Comparison of ENCODE assay signal across 30 cellular contexts in genomic region chr17:83071365-83071764, GRCh38. TPM values are rescaled to one million over a fixed set of nuclear protein-coding genes. Genes with fewer than 3 reads are reported as not detected.
A peak's percentile ranks its signal among the peaks of the same experiment; 100 is the strongest.
DNase-seq lines count a peak whose midpoint lies in the region; ATAC-seq, FAIRE-seq and TF ChIP-seq lines count a peak whose summit lies in the region.
"Had no signal": no experiment of that assay in that cellular context is flagged by ENCODE, and none has a peak within 500 bp of the region (broad histone marks: within the 10 kb centered on the region; RNA-seq: fewer than 3 reads in every experiment).

No MANE protein-coding gene starts in this region.

- peaks cover 0 to 35% (median 20%) of the 10 kb centered on the region in 4 donors for H3K4me1 Mint-ChIP-seq in CD4-positive, CD25-positive, alpha-beta regulatory T cell
- peaks cover 25% of the 10 kb centered on the region for H3K4me1 Mint-ChIP-seq in activated T-helper 2 cell treated with anti-CD3 and anti-CD28 coated beads, Interferon-gamma antibody, Interleukin-2, Interleukin-4, amounts not matched to agents 10 μg/mL and 5 μg/mL and 100 μg/mL, durations not matched to agents 14 hours and 24 hours and 36 hours (ENCODE audit: low read depth)
- peaks cover 33% of the 10 kb centered on the region for H3K4me1 Mint-ChIP-seq in stimulated activated effector memory CD8-positive, alpha-beta T cell treated with anti-CD3 and anti-CD28 coated beads, Interleukin-12 subunit alpha, Interleukin-12 subunit beta, amount 100 ng/mL, for 72 hours
- H3K4me1 Mint-ChIP-seq in progenitor cell of endocrine pancreas (ENCODE audit: low read depth), result peaks cover 1% of the 10 kb centered on the region

- no TSS peak for BruUV-seq in HepG2 (replicated peaks; lab: Mats Ljungman, UMichigan)

- H3K4me3 ChIP-seq in HepG2 (replicated peaks in 1 of 3; ENCODE audit: insufficient read depth in 1 of 3, low read depth in 2 of 3, low read length in 3 of 3) (no peak overlapping the region), right lobe of liver (no peak overlapping the region)
- H3K4me3 ChIP-seq in CD4-positive, CD25-positive, alpha-beta regulatory T cell (ENCODE audit: low read depth, low read length), result no peak overlapping the region
- H3K4me3 ChIP-seq: GM12878, Peyer's patch, SK-N-MC had no signal

- H3K4me2 ChIP-seq in HepG2 (ENCODE audit: low read depth, low read length), result no peak overlapping the region
- H3K4me2 ChIP-seq: KMS-11 had no signal

- peaks cover 40 to 87% of the 10 kb centered on the region in 2 experiments for H3K27me3 ChIP-seq in HepG2 (ENCODE audit: control insufficient read depth in 1 of 2, insufficient read depth in 2 of 2, low read length in 2 of 2)
- no peaks in the 10 kb centered on the region for H3K27me3 ChIP-seq in right lobe of liver
- H3K27me3 ChIP-seq in CD4-positive, CD25-positive, alpha-beta regulatory T cell (ENCODE audit: control insufficient read depth, insufficient read depth, low read length), result no peaks in the 10 kb centered on the region
- H3K27me3 ChIP-seq: Peyer's patch had no signal

- no peak overlapping the region for H2AFZ ChIP-seq in HepG2 (ENCODE audit: low read length)

- H3K9me3 ChIP-seq in HepG2 (ENCODE audit: low read length), result no peaks in the 10 kb centered on the region
- no peaks in the 10 kb centered on the region for H3K9me3 ChIP-seq in right lobe of liver
- H3K9me3 ChIP-seq in CD4-positive, CD25-positive, alpha-beta regulatory T cell (ENCODE audit: control insufficient read depth in 2 of 2, low read length in 2 of 2), result no peaks in the 10 kb centered on the region
- H3K9me3 ChIP-seq: Peyer's patch had no signal

- no peak for TF ChIP-seq EP300 in HepG2 (IDR thresholded peaks at IDR 0.05; ENCODE audit: low read depth in 2 of 2, low read length in 2 of 2)
- TF ChIP-seq EP300 in HepG2 (CRISPR knock-in tag; IDR thresholded peaks at IDR 0.05; ENCODE audit: borderline replicate concordance), result no peak

- H3K27ac ChIP-seq in HepG2 (ENCODE audit: extremely low read length, insufficient read depth, low read length) (no peak overlapping the region), right lobe of liver (no peak overlapping the region)
- H3K27ac ChIP-seq in CD4-positive, CD25-positive, alpha-beta regulatory T cell (ENCODE audit: insufficient read depth, low read length, poor library complexity, severe bottlenecking), result no peak overlapping the region
- H3K27ac ChIP-seq: KMS-11, Peyer's patch, SK-N-MC had no signal

- in situ Hi-C loops in HepG2 (cut with HindIII; ENCODE audit: extremely low pct_ligation_motif_present, low pct_unique_long_range_greater_than_20kb), result no loop called here

- ATAC-seq in HepG2 (no peak), right lobe of liver (no peak)
- no peak for ATAC-seq in CD4-positive, CD25-positive, alpha-beta regulatory T cell (ENCODE audit: low read depth in 2 of 2)
- no peak for ATAC-seq in stimulated activated effector memory CD8-positive, alpha-beta T cell treated with anti-CD3 and anti-CD28 coated beads, Interleukin-12 subunit alpha, Interleukin-12 subunit beta, amount 100 ng/mL, for 72 hours
- ATAC-seq: GM12878 had no signal

- H3K4me3 Mint-ChIP-seq in CD4-positive, CD25-positive, alpha-beta regulatory T cell, result peak overlapping the region in 2 of 4 donors; percentile 20 to 41
- H3K4me3 Mint-ChIP-seq in activated T-helper 2 cell treated with anti-CD3 and anti-CD28 coated beads, Interferon-gamma antibody, Interleukin-2, Interleukin-4, amounts not matched to agents 10 μg/mL and 5 μg/mL and 100 μg/mL, durations not matched to agents 14 hours and 24 hours and 36 hours (ENCODE audit: low read depth), result no peak overlapping the region
- no peak overlapping the region for H3K4me3 Mint-ChIP-seq in stimulated activated effector memory CD8-positive, alpha-beta T cell treated with anti-CD3 and anti-CD28 coated beads, Interleukin-12 subunit alpha, Interleukin-12 subunit beta, amount 100 ng/mL, for 72 hours
- H3K4me3 Mint-ChIP-seq in progenitor cell of endocrine pancreas (ENCODE audit: low read depth), result no peak overlapping the region
- H3K4me3 Mint-ChIP-seq: IgD-negative memory B cell had no signal

- POLR2A ChIA-PET in HepG2 (lab: Yijun Ruan, JAX), result no interaction called here

- no peaks in the 10 kb centered on the region; the same call in 1 of the 2 replicates for H4K20me1 ChIP-seq in HepG2 (ENCODE audit: insufficient read depth, low read length)

- peaks cover 4% of the 10 kb centered on the region for H3K27me3 Mint-ChIP-seq in CD4-positive, CD25-positive, alpha-beta regulatory T cell
- peaks cover 5% of the 10 kb centered on the region for H3K27me3 Mint-ChIP-seq in activated T-helper 2 cell treated with anti-CD3 and anti-CD28 coated beads, Interferon-gamma antibody, Interleukin-2, Interleukin-4, amounts not matched to agents 10 μg/mL and 5 μg/mL and 100 μg/mL, durations not matched to agents 14 hours and 24 hours and 36 hours (ENCODE audit: low read depth)
- H3K27me3 Mint-ChIP-seq in progenitor cell of endocrine pancreas, result peaks cover 16% of the 10 kb centered on the region
- H3K27me3 Mint-ChIP-seq: CD8-positive, alpha-beta memory T cell had no signal

- no peak for TF ChIP-seq RAD21 in HepG2 (CRISPR knock-in tag; IDR thresholded peaks at IDR 0.05)

- peak overlapping the region in 2 of 3 donors; percentile 74 to 92 for H3K27ac Mint-ChIP-seq in CD4-positive, CD25-positive, alpha-beta regulatory T cell
- H3K27ac Mint-ChIP-seq in activated T-helper 2 cell treated with anti-CD3 and anti-CD28 coated beads, Interferon-gamma antibody, Interleukin-2, Interleukin-4, amounts not matched to agents 10 μg/mL and 5 μg/mL and 100 μg/mL, durations not matched to agents 14 hours and 24 hours and 36 hours, result peak overlapping the region; percentile 22
- peak overlapping the region; percentile 58 for H3K27ac Mint-ChIP-seq in stimulated activated effector memory CD8-positive, alpha-beta T cell treated with anti-CD3 and anti-CD28 coated beads, Interleukin-12 subunit alpha, Interleukin-12 subunit beta, amount 100 ng/mL, for 72 hours
- no peak overlapping the region for H3K27ac Mint-ChIP-seq in progenitor cell of endocrine pancreas

- no peak overlapping the region for H3K9ac ChIP-seq in HepG2 (ENCODE audit: insufficient read depth, low read depth, low read length)
- H3K9ac ChIP-seq: KMS-11 had no signal

- H3K9me3 Mint-ChIP-seq in CD4-positive, CD25-positive, alpha-beta regulatory T cell, result no peaks in the 10 kb centered on the region
- H3K9me3 Mint-ChIP-seq in activated T-helper 2 cell treated with anti-CD3 and anti-CD28 coated beads, Interferon-gamma antibody, Interleukin-2, Interleukin-4, amounts not matched to agents 10 μg/mL and 5 μg/mL and 100 μg/mL, durations not matched to agents 14 hours and 24 hours and 36 hours, result no peaks in the 10 kb centered on the region
- H3K9me3 Mint-ChIP-seq in stimulated activated effector memory CD8-positive, alpha-beta T cell treated with anti-CD3 and anti-CD28 coated beads, Interleukin-12 subunit alpha, Interleukin-12 subunit beta, amount 100 ng/mL, for 72 hours, result no peaks in the 10 kb centered on the region
- H3K9me3 Mint-ChIP-seq in progenitor cell of endocrine pancreas (ENCODE audit: low read depth), result no peaks in the 10 kb centered on the region
- H3K9me3 Mint-ChIP-seq: CD8-positive, alpha-beta memory T cell; IgD-negative memory B cell had no signal

- H3K79me2 ChIP-seq in HepG2 (ENCODE audit: insufficient read depth, low read length), result no peaks in the 10 kb centered on the region

- no peak for FAIRE-seq in HepG2 (lab: Jason Lieb, UNC)
- FAIRE-seq: A204.1, GM12878, H1 had no signal

- H3K4me1 ChIP-seq in HepG2 (ENCODE audit: insufficient read depth, low read length) (no peaks in the 10 kb centered on the region), right lobe of liver (no peaks in the 10 kb centered on the region)
- peaks cover 37% of the 10 kb centered on the region for H3K4me1 ChIP-seq in CD4-positive, CD25-positive, alpha-beta regulatory T cell (ENCODE audit: control insufficient read depth, insufficient read depth, low read length, poor library complexity, severe bottlenecking)

- H3K36me3 ChIP-seq in HepG2 (replicated peaks in 1 of 2; ENCODE audit: control insufficient read depth in 1 of 2, insufficient read depth in 2 of 2, low read length in 2 of 2), result no peaks in the 10 kb centered on the region
- no peaks in the 10 kb centered on the region for H3K36me3 ChIP-seq in right lobe of liver
- no peaks in the 10 kb centered on the region for H3K36me3 ChIP-seq in CD4-positive, CD25-positive, alpha-beta regulatory T cell (ENCODE audit: control insufficient read depth, insufficient read depth, low read length)
- H3K36me3 ChIP-seq: Peyer's patch had no signal

- TF ChIP-seq CTCF in HepG2 (CRISPR knock-in tag; IDR thresholded peaks at IDR 0.05) (no peak), right lobe of liver (IDR thresholded peaks at IDR 0.05) (no peak), progenitor cell of endocrine pancreas (IDR thresholded peaks at IDR 0.05; ENCODE audit: unreplicated experiment) (no peak)

- no peak for DNase-seq in HepG2 (ENCODE audit: low spot score)
- no peak for DNase-seq in right lobe of liver
- no peak for DNase-seq in CD4-positive, CD25-positive, alpha-beta regulatory T cell
- DNase-seq in activated T-helper 2 cell treated with anti-CD3 and anti-CD28 coated beads, Interferon-gamma antibody, Interleukin-2, Interleukin-4, amounts not matched to agents 10 μg/mL and 5 μg/mL and 100 μg/mL, durations not matched to agents 14 hours and 24 hours and 36 hours (ENCODE audit: low spot score), result no peak
- DNase-seq in stimulated activated effector memory CD8-positive, alpha-beta T cell treated with anti-CD3 and anti-CD28 coated beads, Interleukin-12 subunit alpha, Interleukin-12 subunit beta, amount 100 ng/mL, for 72 hours (ENCODE audit: low spot score in 2 of 2), result no peak
- DNase-seq in kidney glomerular epithelial cell (lab: John Stamatoyannopoulos, UW), result no peak
- DNase-seq in progenitor cell of endocrine pancreas (ENCODE audit: low spot score, unreplicated experiment), result no peak
- DNase-seq: C1 segment of cervical spinal cord, DMS 273 treated with DMSO at 0.1 percent for 48 hours, DMS79, EL, GDM1, HCEC 1CT, NCI-H1048, NCI-H1417 treated with DMSO at 0.1 percent for 48 hours, NCI-H187, NCI-H2081 treated with DMSO at 0.1 percent for 48 hours, NCI-H2171, NCI-H226, NCI-H510A, NCI-H69, Peyer's patch, SIG-M5 had no signal

- CTCF ChIA-PET in HepG2 (lab: Yijun Ruan, JAX; ENCODE audit: low intra/inter-chr PET ratio, low total read pairs), result no interaction called here

- intact Hi-C loops in HepG2 (cut with micrococcal nuclease; ENCODE audit: unreplicated experiment) (no loop called here), right lobe of liver (cut with DNase I) (no loop called here)
- intact Hi-C loops in activated T-helper 2 cell treated with anti-CD3 and anti-CD28 coated beads, Interferon-gamma antibody, Interleukin-2, Interleukin-4, amounts not matched to agents 10 μg/mL and 5 μg/mL and 100 μg/mL, durations not matched to agents 14 hours and 24 hours and 36 hours (cut with micrococcal nuclease), result no loop called here

- no peaks in the 10 kb centered on the region for H3K36me3 Mint-ChIP-seq in CD4-positive, CD25-positive, alpha-beta regulatory T cell
- no peaks in the 10 kb centered on the region for H3K36me3 Mint-ChIP-seq in activated T-helper 2 cell treated with anti-CD3 and anti-CD28 coated beads, Interferon-gamma antibody, Interleukin-2, Interleukin-4, amounts not matched to agents 10 μg/mL and 5 μg/mL and 100 μg/mL, durations not matched to agents 14 hours and 24 hours and 36 hours (ENCODE audit: low read depth)
- H3K36me3 Mint-ChIP-seq in stimulated activated effector memory CD8-positive, alpha-beta T cell treated with anti-CD3 and anti-CD28 coated beads, Interleukin-12 subunit alpha, Interleukin-12 subunit beta, amount 100 ng/mL, for 72 hours, result peaks cover 6% of the 10 kb centered on the region
- no peaks in the 10 kb centered on the region for H3K36me3 Mint-ChIP-seq in progenitor cell of endocrine pancreas (ENCODE audit: insufficient read depth)
- H3K36me3 Mint-ChIP-seq: CD8-positive, alpha-beta memory T cell; IgD-negative memory B cell had no signal

- TF ChIP-seq POLR2A in HepG2 (IDR thresholded peaks at IDR 0.05; ENCODE audit: insufficient read depth in 1 of 2, low read depth in 2 of 2, low read length in 2 of 2) (no peak), right lobe of liver (IDR thresholded peaks at IDR 0.05) (no peak)

- 46% methylated on average over 4 of the region's 12 CpGs for WGBS in HepG2 (ENCODE audit: low lambda C conversion rate)
- no CpG with 5 or more reads among the region's 12 CpGs for WGBS in right lobe of liver (ENCODE audit: insufficient coverage, low coverage, low lambda C conversion rate, missing lambda C conversion rate)

RNA-seq across cellular contexts. Expression of gene METRNL, which starts 8.0 kb away (rescaled TPM):
- total RNA-seq in HepG2 (2016; rRNA removed; fragmentation: Illumina TruSeq; extraction: Trizol), result 0.66 and 1.2 TPM in 2 replicates
- 0.81 and 1.1 TPM in 2 replicates for total RNA-seq in HepG2 (2016; cell fraction: cytosol; rRNA removed; fragmentation: Illumina TruSeq; extraction: Trizol; ENCODE audit: low read depth)
- 0.56 and 1.0 TPM in 2 replicates for total RNA-seq in HepG2 (2016; cell fraction: insoluble cytoplasmic fraction; rRNA removed; fragmentation: Illumina TruSeq; extraction: Trizol)
- 1.7 and 2.2 TPM in 2 replicates for total RNA-seq in HepG2 (2016; cell fraction: membrane; rRNA removed; fragmentation: Illumina TruSeq; extraction: Trizol)
- total RNA-seq in HepG2 (2016; cell fraction: nucleus; rRNA removed; fragmentation: Illumina TruSeq; extraction: Trizol), result 0.31 TPM in 1 of 2 replicates, not detected in the other
- polyA plus RNA-seq in HepG2 (2011; rRNA removed), result 0.84 and 1.4 TPM in 2 replicates
- 2.1 and 2.5 TPM in 2 replicates for polyA plus RNA-seq in HepG2 (2011; cell fraction: cytosol; rRNA removed)
- polyA plus RNA-seq in HepG2 (2011; cell fraction: nucleus; rRNA removed), result 1.2 and 1.8 TPM in 2 replicates
- polyA plus RNA-seq in HepG2 (2012), result 0.23 and 0.79 TPM in 2 replicates
- 1.1 and 1.2 TPM in 2 replicates for polyA plus RNA-seq in HepG2 (2016; cell fraction: cytosol; fragmentation: Illumina TruSeq; extraction: Trizol; ENCODE audit: low read depth)
- polyA plus RNA-seq in HepG2 (2016; cell fraction: insoluble cytoplasmic fraction; fragmentation: Illumina TruSeq; extraction: Trizol; ENCODE audit: low read depth), result 0.69 and 0.92 TPM in 2 replicates
- polyA plus RNA-seq in HepG2 (2016; cell fraction: membrane; fragmentation: Illumina TruSeq; extraction: Trizol; ENCODE audit: low read depth), result 2.1 TPM in 2 replicates
- 1.2 and 1.3 TPM in 2 replicates for polyA plus RNA-seq in HepG2 (2016; cell fraction: nucleus; fragmentation: Illumina TruSeq; extraction: Trizol; ENCODE audit: insufficient read depth, low read depth)
- polyA minus RNA-seq in HepG2 (2011; rRNA and poly(A)+ RNA removed; ENCODE audit: low replicate concordance), result 2.5 and 12.3 TPM in 2 replicates
- 2.9 and 4.6 TPM in 2 replicates for polyA minus RNA-seq in HepG2 (2011; cell fraction: cytosol; rRNA and poly(A)+ RNA removed)
- 0.87 and 1.4 TPM in 2 replicates for polyA minus RNA-seq in HepG2 (2011; cell fraction: nucleus; rRNA and poly(A)+ RNA removed)
- 10 to 100 TPM in 1 of 6 experiments, 1 to 10 TPM in 5; 2.3 to 18.6 (median 5.9) TPM for total RNA-seq in right lobe of liver
- total RNA-seq in CD4-positive, CD25-positive, alpha-beta regulatory T cell, result 22.7 TPM
- polyA plus RNA-seq in CD4-positive, CD25-positive, alpha-beta regulatory T cell, result 1 to 10 TPM in 1 of 4 donors, under 1 TPM in 3; 0.47 to 3.1 (median 0.74) TPM
- total RNA-seq in activated T-helper 2 cell treated with anti-CD3 and anti-CD28 coated beads, Interferon-gamma antibody, Interleukin-2, Interleukin-4, amounts not matched to agents 10 μg/mL and 5 μg/mL and 100 μg/mL, durations not matched to agents 14 hours and 24 hours and 36 hours, result 71.0 and 74.7 TPM in 2 replicates
- total RNA-seq in progenitor cell of endocrine pancreas, result 54.6 and 56.2 TPM in 2 replicates
